ENCODE assay signal across 1 cellular context in the genomic region with DNA sequence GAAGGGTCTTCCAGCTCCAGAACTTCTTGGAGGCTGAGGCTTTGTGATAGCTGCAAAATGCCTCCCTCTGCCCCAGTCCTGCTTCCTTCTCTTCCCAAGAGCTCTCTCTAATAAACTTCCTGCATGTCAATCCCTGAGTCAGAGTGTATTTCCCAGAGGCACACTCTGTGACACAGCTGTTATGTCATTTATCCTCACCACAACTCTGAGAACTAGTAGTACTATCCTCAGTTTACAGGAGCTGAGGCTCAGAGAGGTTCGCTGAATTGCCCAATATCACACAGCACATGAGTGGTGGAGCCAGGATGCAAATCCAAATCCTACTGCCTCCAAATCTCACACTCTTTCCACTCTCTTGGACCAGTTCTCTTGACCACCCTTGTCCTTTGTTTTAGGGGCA.
TF ChIP-seq lines count a peak whose summit lies in the region.

No MANE protein-coding gene starts in this region.

TF ChIP-seq in HepG2, 621 proteins besides CTCF, POLR2A, EP300 and RAD21:
- TF ChIP-seq ZNF44 (CRISPR knock-in tag; IDR thresholded peaks at IDR 0.05) (no peak), IRF2 (CRISPR knock-in tag; IDR thresholded peaks at IDR 0.05) (no peak), ARNT2 (CRISPR knock-in tag; IDR thresholded peaks at IDR 0.05; ENCODE audit: low read depth) (no peak), ZNF318 (CRISPR knock-in tag; IDR thresholded peaks at IDR 0.05) (no peak), ZFP37 (CRISPR knock-in tag; IDR thresholded peaks at IDR 0.05; ENCODE audit: borderline replicate concordance) (no peak), ZNF564 (CRISPR knock-in tag; IDR thresholded peaks at IDR 0.05) (no peak), ZC3H13 (CRISPR knock-in tag; IDR thresholded peaks at IDR 0.05) (no peak)
TF ChIP-seq in HepG2: peak in this region for 0.
